Comparison of ENCODE assay signal across 8 cellular contexts in genomic region chr7:82442492-82443043, GRCh38. TPM values are rescaled to one million over a fixed set of nuclear protein-coding genes. Genes with fewer than 3 reads are reported as not detected.
DNase-seq lines count a peak whose midpoint lies in the region; ATAC-seq and TF ChIP-seq lines count a peak whose summit lies in the region.

No MANE protein-coding gene starts in this region.

- DNase-seq in A673 (ENCODE audit: low spot score) = no peak
- DNase-seq in T-cell = no peak
- DNase-seq in left cardiac atrium = peak; percentile 23
- peak in 1 of 2 donors; percentile 32 for DNase-seq in gastrocnemius medialis
- DNase-seq in occipital lobe (lab: John Stamatoyannopoulos, UW) = no peak

- BruUV-seq in A673 (replicated peaks; lab: Mats Ljungman, UMichigan) = no TSS peak

- H3K4me1 ChIP-seq in A673 (ENCODE audit: insufficient read depth, low read length, poor library complexity, severe bottlenecking) (peaks cover 37% of the 10 kb centered on the region), gastrocnemius medialis (peaks cover 36 to 40% of the 10 kb centered on the region in 2 donors)

- peak overlapping the region; percentile 98 for H3K27ac ChIP-seq in A673 (ENCODE audit: low read depth, low read length, poor library complexity, severe bottlenecking)
- H3K27ac ChIP-seq in gastrocnemius medialis = peak overlapping the region; percentile 96 to 97 (median 97)

- no peaks in the 10 kb centered on the region for H3K9me3 Mint-ChIP-seq in T-cell

- H3K27me3 ChIP-seq in A673 (replicated peaks; ENCODE audit: insufficient read depth, low read depth, low read length, poor library complexity) (no peaks in the 10 kb centered on the region), gastrocnemius medialis (no peaks in the 10 kb centered on the region)

- intact Hi-C loops in A673 (cut with micrococcal nuclease; ENCODE audit: unreplicated experiment) (loop anchor here (5.0 kb wide), 1 partner anchor 210 kb away; no protein-coding TSS in a partner anchor), left cardiac atrium (cut with DNase I) (loop anchor here in 1 of 2 donors (5.0 to 10.0 kb wide), 2 partner anchors 68 to 205 kb away; no protein-coding TSS in a partner anchor), gastrocnemius medialis (cut with DNase I; ENCODE audit: low total_unique reads) (loop anchor here (5.0 to 10.0 kb wide), 3 partner anchors 40 to 278 kb away; no protein-coding TSS in a partner anchor)

- H3K9me3 ChIP-seq in A673 (ENCODE audit: low read depth, low read length, poor library complexity, severe bottlenecking) (no peaks in the 10 kb centered on the region), gastrocnemius medialis (no peaks in the 10 kb centered on the region)

- TF ChIP-seq CTCF in A673 (conservative IDR thresholded peaks at IDR 0.05; ENCODE audit: low read depth, low read length) (no peak), gastrocnemius medialis (IDR thresholded peaks at IDR 0.05 in 4 of 5, conservative IDR thresholded peaks at IDR 0.05 in 1 of 5) (no peak)

- H3K27me3 Mint-ChIP-seq in T-cell = peaks cover 30 to 38% of the 10 kb centered on the region in 2 donors

- ATAC-seq in GM18868 (IDR thresholded peaks at IDR 0.05; ENCODE audit: unreplicated experiment) (peak; percentile 23), T-cell (replicated peaks in 1 of 4) (no peak), left cardiac atrium (peak in 1 of 2 donors; percentile 11), gastrocnemius medialis (peak; percentile 13 to 18), GM19351 (IDR thresholded peaks at IDR 0.05; ENCODE audit: unreplicated experiment) (no peak), HG03139 (IDR thresholded peaks at IDR 0.05; ENCODE audit: unreplicated experiment) (no peak)

- peak in 1 of 2 donors; percentile 20 for TF ChIP-seq POLR2A in gastrocnemius medialis (IDR thresholded peaks at IDR 0.05)

- H3K4me3 Mint-ChIP-seq in T-cell = peak overlapping the region in 2 of 3 donors; percentile 31 to 61

- H3K4me3 ChIP-seq in A673 (ENCODE audit: low read depth, low read length, poor library complexity, severe bottlenecking) (peak overlapping the region; percentile 90), gastrocnemius medialis (peak overlapping the region; percentile 79 to 93 (median 84))

- H3K36me3 ChIP-seq in A673 (ENCODE audit: insufficient read depth, low read length, poor library complexity, severe bottlenecking) (no peaks in the 10 kb centered on the region), gastrocnemius medialis (no peaks in the 10 kb centered on the region)

- CTCF ChIA-PET in A673 (lab: Charles Lee) = no interaction called here
- CTCF ChIA-PET in T-cell (lab: Charles Lee) = interaction anchor here in 1 of 2 donors (0.6 kb wide), 1 partner anchor 70 kb away, joined by 3 read pairs; no protein-coding TSS in a partner anchor

- in situ Hi-C loops in gastrocnemius medialis (cut with MboI; ENCODE audit: low sequenced_read_pairs in 4 of 4) = loop anchor here in 1 of 4 donors (25.0 kb wide), 1 partner anchor 205 kb away; no protein-coding TSS in a partner anchor

- POLR2A ChIA-PET in A673 (lab: Charles Lee; ENCODE audit: low non-redundant PET) (no interaction called here), T-cell (lab: Charles Lee) (no interaction called here)

- H3K36me3 Mint-ChIP-seq in T-cell = no peaks in the 10 kb centered on the region

- H3K4me1 Mint-ChIP-seq in T-cell = peaks cover 0 to 9% (median 6%) of the 10 kb centered on the region in 3 donors

- H3K27ac Mint-ChIP-seq in T-cell = no peak overlapping the region

RNA-seq across cellular contexts. Expression of gene CACNA2D1, which starts 1.0 kb away (rescaled TPM):
- total RNA-seq in A673 (2021) (47.7 and 49.1 TPM in 2 replicates), T-cell (under 1 TPM in 3 of 5 donors, not detected in 2; 0.03 to 0.43 (median 0.35) TPM), left cardiac atrium (10 to 100 TPM; 29.5 to 39.8 TPM), gastrocnemius medialis (100 to 1,000 TPM in 3 of 4 donors, 10 to 100 TPM in 1; 83.9 to 157 (median 120) TPM), occipital lobe (149 TPM)

Comparison
In these comparisons a context has a peak if more than half of its experiments do, and no peak if none do; other contexts are left out.
1. ATAC-seq: peak in GM18868 (single experiment) and gastrocnemius medialis (2 of 2); none in T-cell (0 of 4), GM19351 (single experiment) and HG03139 (single experiment).
2. RNA of gene CACNA2D1, which starts 1.0 kb away (total RNA-seq): 149 TPM in occipital lobe (single experiment), 83.9 to 157 TPM in gastrocnemius medialis, 47.7 to 49.1 TPM in A673 and 29.5 to 39.8 TPM in left cardiac atrium; 0.03 to 0.43 TPM in T-cell; every median in the first group is over 10 times any median in the second.